Comparison of ENCODE assay signal across 8 cellular contexts in genomic region chr2:47653909-47654789, GRCh38.
A peak's percentile ranks its signal among the peaks of the same experiment; 100 is the strongest.
DNase-seq lines count a peak whose midpoint lies in the region; ATAC-seq, FAIRE-seq and TF ChIP-seq lines count a peak whose summit lies in the region.

No MANE protein-coding gene starts in this region.

- no peak overlapping the region for H3K23ac ChIP-seq in mesendoderm (ENCODE audit: low read length)

- H3K4me3 ChIP-seq in astrocyte (ENCODE audit: insufficient read depth, low read depth, low read length) (no peak overlapping the region), mesendoderm (ENCODE audit: low read length) (no peak overlapping the region)

- peaks cover 8% of the 10 kb centered on the region for H3K4me1 ChIP-seq in astrocyte (ENCODE audit: insufficient read depth, low read length)
- peaks cover 8% of the 10 kb centered on the region for H3K4me1 ChIP-seq in mesendoderm (ENCODE audit: control insufficient read depth, low read depth, low read length)

- DNase-seq in COR-L47 (lab: John Stamatoyannopoulos, UW), result peak; percentile 44
- DNase-seq in HuH-7.5 (ENCODE audit: low spot score), result peak; percentile 14
- no peak for DNase-seq in astrocyte (ENCODE audit: low read depth)
- DNase-seq in mesendoderm, result peak; percentile 59
- DNase-seq in NCI-H774 (lab: John Stamatoyannopoulos, UW), result no peak

- H3K27ac ChIP-seq in astrocyte (ENCODE audit: low read depth, low read length) (no peak overlapping the region), mesendoderm (ENCODE audit: low read depth, low read length) (no peak overlapping the region)

- H3K9ac ChIP-seq in astrocyte (ENCODE audit: low read length) (no peak overlapping the region), mesendoderm (ENCODE audit: low read length) (no peak overlapping the region)

- H3K27me3 Mint-ChIP-seq in astrocyte (ENCODE audit: low read depth, unreplicated experiment), result peaks cover 3% of the 10 kb centered on the region

- no peaks in the 10 kb centered on the region for H3K79me1 ChIP-seq in mesendoderm (ENCODE audit: low read length)

- H3K4me2 ChIP-seq in astrocyte (ENCODE audit: low read length), result no peak overlapping the region
- H3K4me2 ChIP-seq in mesendoderm (ENCODE audit: low read length), result no peak overlapping the region

- H2BK5ac ChIP-seq in mesendoderm (ENCODE audit: low read length), result no peak overlapping the region

- WGBS in mesendoderm (ENCODE audit: extremely low coverage, insufficient coverage, low lambda C conversion rate), result no CpG with 5 or more reads among the region's 20 CpGs

- FAIRE-seq in astrocyte (lab: Jason Lieb, UNC), result no peak

- H3K4me1 Mint-ChIP-seq in astrocyte (ENCODE audit: low read depth, unreplicated experiment), result peaks cover 17% of the 10 kb centered on the region

- H2BK15ac ChIP-seq in mesendoderm (replicated peaks; ENCODE audit: low read depth), result no peak overlapping the region

- H3K79me2 ChIP-seq in astrocyte (ENCODE audit: insufficient read depth, low read length), result no peaks in the 10 kb centered on the region
- no peaks in the 10 kb centered on the region for H3K79me2 ChIP-seq in mesendoderm (ENCODE audit: control insufficient read depth, insufficient read depth, low read length)

- no peak overlapping the region for H3K18ac ChIP-seq in mesendoderm (ENCODE audit: low read length)

- peak overlapping the region; percentile 53 for H3K56ac ChIP-seq in mesendoderm (ENCODE audit: low read length)

- no peak overlapping the region for H4K8ac ChIP-seq in mesendoderm (ENCODE audit: low read depth, low read length)

- H3K4ac ChIP-seq in mesendoderm (ENCODE audit: low read depth, low read length), result no peak overlapping the region

- H2AFZ ChIP-seq in astrocyte (ENCODE audit: low read depth, low read length), result no peak overlapping the region

- TF ChIP-seq CTCF in astrocyte (IDR thresholded peaks at IDR 0.05; ENCODE audit: insufficient read depth, low read depth, low read length), result peak; percentile 19

- H4K5ac ChIP-seq in mesendoderm (ENCODE audit: low read length), result no peak overlapping the region

- no peaks in the 10 kb centered on the region for H4K20me1 ChIP-seq in astrocyte (ENCODE audit: insufficient read depth, low read length)

- no peak overlapping the region for H2BK120ac ChIP-seq in mesendoderm (ENCODE audit: low read depth, low read length)

- no peaks in the 10 kb centered on the region for H3K9me3 ChIP-seq in astrocyte (ENCODE audit: insufficient read depth, low read depth, low read length)

- H3K36me3 Mint-ChIP-seq in astrocyte (ENCODE audit: low read depth, unreplicated experiment), result no peaks in the 10 kb centered on the region

- H3K36me3 ChIP-seq in astrocyte (ENCODE audit: insufficient read depth, low read length) (no peaks in the 10 kb centered on the region), mesendoderm (ENCODE audit: control insufficient read depth, insufficient read depth, low read length) (no peaks in the 10 kb centered on the region)

- peaks cover 6% of the 10 kb centered on the region for H3K9me3 Mint-ChIP-seq in astrocyte (ENCODE audit: unreplicated experiment)

- peak overlapping the region; percentile 1 for H3K4me3 Mint-ChIP-seq in astrocyte (ENCODE audit: unreplicated experiment)

- H3K27me3 ChIP-seq in astrocyte (ENCODE audit: insufficient read depth, low read length) (peaks cover 8% of the 10 kb centered on the region), mesendoderm (ENCODE audit: insufficient read depth, low read length, poor library complexity) (no peaks in the 10 kb centered on the region)

- H3K27ac Mint-ChIP-seq in astrocyte (ENCODE audit: unreplicated experiment), result no peak overlapping the region

- ATAC-seq in GM18870 (IDR thresholded peaks at IDR 0.05; ENCODE audit: unreplicated experiment) (no peak), HG02571 (IDR thresholded peaks at IDR 0.05; ENCODE audit: unreplicated experiment) (no peak), HG02610 (IDR thresholded peaks at IDR 0.05; ENCODE audit: unreplicated experiment) (no peak)

- no peak overlapping the region for H2AK5ac ChIP-seq in mesendoderm (ENCODE audit: low read length)

Comparison
In these comparisons a context has a peak if more than half of its experiments do, and no peak if none do; other contexts are left out.
1. DNase-seq: peak in COR-L47 (single experiment), HuH-7.5 (single experiment) and mesendoderm (single experiment); none in astrocyte (single experiment) and NCI-H774 (single experiment).